20 cellular contexts compared by ENCODE assay signal in the genomic region with DNA sequence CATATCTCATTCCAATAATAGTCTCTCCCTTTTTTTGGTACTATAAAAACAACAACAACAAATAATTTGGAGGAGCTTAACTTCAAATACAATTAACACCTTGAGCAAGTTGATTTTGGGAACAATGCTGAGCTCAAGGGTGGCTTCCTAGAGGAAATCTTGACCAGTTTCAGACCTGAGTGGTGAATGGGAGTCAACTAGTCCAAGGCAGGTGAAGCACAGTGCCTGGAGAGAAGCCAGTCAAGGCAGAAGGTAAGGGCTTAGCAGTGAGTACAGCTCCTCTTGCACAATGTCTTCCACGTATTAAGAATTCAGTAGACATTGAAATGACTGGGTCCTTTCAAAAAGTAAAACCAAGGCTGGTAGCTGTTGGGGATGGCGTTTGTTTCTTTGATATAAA.
DNase-seq lines count a peak whose midpoint lies in the region; ATAC-seq, FAIRE-seq and TF ChIP-seq lines count a peak whose summit lies in the region.
"Had no signal": no experiment of that assay in that cellular context is flagged by ENCODE, and none has a peak within 500 bp of the region (broad histone marks: within the 10 kb centered on the region; RNA-seq: fewer than 3 reads in every experiment).

No MANE protein-coding gene starts in this region.

- no peak overlapping the region for H3K18ac ChIP-seq in H1 (ENCODE audit: extremely low read depth, low read length)

- H4K20me1 ChIP-seq in H1 (replicated peaks in 1 of 2; ENCODE audit: control insufficient read depth in 1 of 2, insufficient read depth in 2 of 2, low read length in 2 of 2) (no peaks in the 10 kb centered on the region), keratinocyte (ENCODE audit: control insufficient read depth, extremely low read depth, insufficient read depth, low read length) (no peaks in the 10 kb centered on the region)

- no peak for TF ChIP-seq POLR2A in H1 (IDR thresholded peaks at IDR 0.05; ENCODE audit: control extremely low read depth in 1 of 2, low read depth in 2 of 2, low read length in 2 of 2)

- H2BK12ac ChIP-seq in H1 (ENCODE audit: low read depth, low read length) = no peak overlapping the region

- no peak overlapping the region for H2BK15ac ChIP-seq in H1 (ENCODE audit: low read length)

- no peak overlapping the region for H2BK20ac ChIP-seq in H1 (ENCODE audit: low read length)

- H3K9ac ChIP-seq in H1 (replicated peaks in 1 of 4; ENCODE audit: extremely low read depth in 1 of 4, low read depth in 3 of 4, low read length in 3 of 4) (no peak overlapping the region), keratinocyte (ENCODE audit: control insufficient read depth, extremely low read depth, insufficient read depth, low read length) (no peak overlapping the region)
- H3K9ac ChIP-seq: KMS-11 had no signal

- no peak for TF ChIP-seq CTCF in WTC11 (IDR thresholded peaks at IDR 0.05)
- TF ChIP-seq CTCF in H1 (IDR thresholded peaks at IDR 0.05; ENCODE audit: control extremely low read depth in 1 of 3, insufficient read depth in 1 of 3, low read depth in 1 of 3, low read length in 3 of 3) = no peak
- no peak for TF ChIP-seq CTCF in keratinocyte (optimal IDR thresholded peaks at IDR 0.05 in 1 of 3, IDR thresholded peaks at IDR 0.05 in 1 of 3, conservative IDR thresholded peaks at IDR 0.05 in 1 of 3; ENCODE audit: extremely low read depth in 1 of 3, insufficient read depth in 2 of 3, low read length in 3 of 3)

- no peak overlapping the region for H3K14ac ChIP-seq in H1 (ENCODE audit: insufficient read length)

- CTCF ChIA-PET in WTC11 (lab: Charles Lee) = interaction anchor here (3.0 kb wide), 1 partner anchor 58 kb away, joined by 7 read pairs; no protein-coding TSS in a partner anchor
- CTCF ChIA-PET in H1 (lab: Charles Lee; ENCODE audit: partially characterized antibody) = interaction anchor here (0.8 to 1.2 kb wide), 3 partner anchors 26 to 58 kb away, joined by 3 to 4 read pairs (median 4); no protein-coding TSS in a partner anchor

- H3K4me2 ChIP-seq in H1 (ENCODE audit: insufficient read depth in 1 of 2, low read depth in 2 of 2, low read length in 2 of 2) = no peak overlapping the region
- no peak overlapping the region for H3K4me2 ChIP-seq in keratinocyte (ENCODE audit: control insufficient read depth, extremely low read depth, insufficient read depth, low read depth, low read length)
- H3K4me2 ChIP-seq: KMS-11 had no signal

- no peak for TF ChIP-seq EP300 in H1 (IDR thresholded peaks at IDR 0.05; ENCODE audit: borderline replicate concordance in 1 of 2, low read depth in 2 of 2, low read length in 2 of 2)

- H3K27ac ChIP-seq in H1 (ENCODE audit: low read depth, low read length) (no peak overlapping the region), keratinocyte (ENCODE audit: control insufficient read depth, insufficient read depth, low read length) (no peak overlapping the region)
- H3K27ac ChIP-seq: KMS-11 had no signal

- H3K79me2 ChIP-seq in H1 (ENCODE audit: control insufficient read depth in 1 of 2, insufficient read depth in 2 of 2, low read length in 2 of 2) (no peaks in the 10 kb centered on the region), keratinocyte (ENCODE audit: control insufficient read depth, insufficient read depth, low read length) (no peaks in the 10 kb centered on the region)

- intact Hi-C loops in left colon (cut with DNase I, micrococcal nuclease) = no loop called here

- H3K4me3 Mint-ChIP-seq in WTC11 = no peak overlapping the region
- H3K4me3 Mint-ChIP-seq: CD4-positive, CD25-positive, alpha-beta regulatory T cell had no signal

- peaks cover 10% of the 10 kb centered on the region for H3K9me3 Mint-ChIP-seq in WTC11
- H3K9me3 Mint-ChIP-seq: CD4-positive, CD25-positive, alpha-beta regulatory T cell had no signal

- H3K56ac ChIP-seq in H1 (replicated peaks; ENCODE audit: insufficient read length, low read depth, low read length) = no peak overlapping the region

- no peak overlapping the region for H4K91ac ChIP-seq in H1 (replicated peaks; ENCODE audit: insufficient read length, low read length)

- no peaks in the 10 kb centered on the region for H3K27me3 ChIP-seq in H1 (replicated peaks in 1 of 4; ENCODE audit: control insufficient read depth in 3 of 4, extremely low read depth in 1 of 4, insufficient read depth in 3 of 4, low read length in 3 of 4)
- H3K27me3 ChIP-seq in keratinocyte (ENCODE audit: control insufficient read depth, extremely low read depth, insufficient read depth, low read length) = no peaks in the 10 kb centered on the region

- POLR2A ChIA-PET in WTC11 (lab: Charles Lee) = no interaction called here
- POLR2A ChIA-PET in H1 (lab: Charles Lee; ENCODE audit: partially characterized antibody) = no interaction called here

- H3K4me1 ChIP-seq in H1 (replicated peaks in 1 of 4; ENCODE audit: control insufficient read depth in 3 of 4, insufficient read depth in 4 of 4, low read length in 3 of 4) = peaks cover 0 to 3% (median 1%) of the 10 kb centered on the region in 4 experiments; a peak in 2 of 7 replicates
- peaks cover 13% of the 10 kb centered on the region for H3K4me1 ChIP-seq in keratinocyte (ENCODE audit: control insufficient read depth, extremely low read depth, insufficient read depth, low read length)

- H3K9me3 ChIP-seq in H1 (ENCODE audit: insufficient read depth in 2 of 2, low read depth in 1 of 2, low read length in 1 of 2) (no peaks in the 10 kb centered on the region; a peak in 1 of 4 replicates), keratinocyte (ENCODE audit: control insufficient read depth, low read depth, low read length) (no peaks in the 10 kb centered on the region)

- H2BK5ac ChIP-seq in H1 (ENCODE audit: low read depth, low read length) = no peak overlapping the region

- no peak overlapping the region for H3K4ac ChIP-seq in H1 (replicated peaks; ENCODE audit: insufficient read length, low read depth, low read length)

- H3K4me1 Mint-ChIP-seq in WTC11 = peaks cover 9% of the 10 kb centered on the region
- H3K4me1 Mint-ChIP-seq: CD4-positive, CD25-positive, alpha-beta regulatory T cell had no signal

- no peak overlapping the region for H2AK5ac ChIP-seq in H1 (ENCODE audit: low read depth, low read length)

- H3K27ac Mint-ChIP-seq in WTC11 = no peak overlapping the region
- H3K27ac Mint-ChIP-seq: CD4-positive, CD25-positive, alpha-beta regulatory T cell had no signal

- H3K36me3 Mint-ChIP-seq in WTC11 = no peaks in the 10 kb centered on the region
- H3K36me3 Mint-ChIP-seq: CD4-positive, CD25-positive, alpha-beta regulatory T cell had no signal

- no peak overlapping the region for H2BK120ac ChIP-seq in H1 (replicated peaks; ENCODE audit: low read depth, low read length)

- dilution Hi-C loops in keratinocyte (cut with MboI; ENCODE audit: extremely low pct_ligation_motif_present, low sequenced_read_pairs) = no loop called here

- no peaks in the 10 kb centered on the region for H3K79me1 ChIP-seq in H1 (ENCODE audit: low read depth, low read length)

- H3K36me3 ChIP-seq in H1 (ENCODE audit: control insufficient read depth in 2 of 4, insufficient read depth in 4 of 4, low read length in 3 of 4) (no peaks in the 10 kb centered on the region), keratinocyte (ENCODE audit: control insufficient read depth in 2 of 2, extremely low read depth in 1 of 2, insufficient read depth in 2 of 2, low read length in 2 of 2) (no peaks in the 10 kb centered on the region)

- no peaks in the 10 kb centered on the region for H3K9me1 ChIP-seq in keratinocyte (ENCODE audit: control insufficient read depth, extremely low read depth, insufficient read depth, low read length)

- peak; percentile 64; the same call in 1 of the 2 replicates for ATAC-seq in WTC11
- ATAC-seq in GM19328 (IDR thresholded peaks at IDR 0.05; ENCODE audit: unreplicated experiment) = no peak
- no peak for ATAC-seq in left colon
- no peak for ATAC-seq in GM18873 (IDR thresholded peaks at IDR 0.05; ENCODE audit: low FRiP score, unreplicated experiment)
- ATAC-seq: HCT116 had no signal

- TF ChIP-seq RAD21 in H1 (IDR thresholded peaks at IDR 0.05 in 1 of 2, conservative IDR thresholded peaks at IDR 0.05 in 1 of 2; ENCODE audit: low read depth in 2 of 2, low read length in 2 of 2) = no peak

- H3K23ac ChIP-seq in H1 (ENCODE audit: insufficient read length) = no peak overlapping the region

- 74% methylated on average over 2 of the region's 2 CpGs; no CpG with 5 or more reads in 1 of the 2 experiments for WGBS in H1 (ENCODE audit: extremely low coverage in 1 of 2, insufficient coverage in 1 of 2, insufficient read length in 1 of 2, insufficient replicate concordance in 2 of 2, low coverage in 1 of 2, low lambda C conversion rate in 2 of 2, missing lambda C conversion rate in 1 of 2), 2 experiments

- H3K4me3 ChIP-seq in H1 (ENCODE audit: extremely low read depth in 1 of 4, insufficient read depth in 2 of 4, low read depth in 3 of 4, low read length in 4 of 4) (no peak overlapping the region), keratinocyte (ENCODE audit: control insufficient read depth in 2 of 3, extremely low read depth in 1 of 3, insufficient read depth in 2 of 3, low read depth in 1 of 3, low read length in 3 of 3) (no peak overlapping the region)

- DNase-seq in WTC11 (ENCODE audit: low spot score) = no peak
- no peak for DNase-seq in H1 (ENCODE audit: low read depth in 1 of 2, low spot score in 2 of 2)
- DNase-seq in keratinocyte (ENCODE audit: low read depth, low spot score) = no peak
- DNase-seq in left colon = no peak
- DNase-seq in activated CD8-positive, alpha-beta memory T cell treated with anti-CD3 and anti-CD28 coated beads, Interleukin-2, amount 50 U/mL, for 48 hours = no peak
- DNase-seq: CD4-positive, CD25-positive, alpha-beta regulatory T cell; DMS79 treated with DMSO at 0.1 percent for 48 hours; GOT3; MV-4-11; NCI-H1105 treated with DMSO at 0.1 percent for 48 hours; NCI-H2029 treated with DMSO at 0.1 percent for 48 hours; NCI-H345; NCI-H524; NCI-H774 had no signal

- H4K8ac ChIP-seq in H1 (ENCODE audit: extremely low read depth, insufficient read depth, low read length) = no peak overlapping the region

- peak overlapping the region; percentile 72 for H2AFZ ChIP-seq in H1 (ENCODE audit: low read length)
- H2AFZ ChIP-seq in keratinocyte (ENCODE audit: control insufficient read depth, low read length) = peak overlapping the region; percentile 14

- H3K27me3 Mint-ChIP-seq in WTC11 (ENCODE audit: low read depth) = no peaks in the 10 kb centered on the region; the same call in 1 of the 2 replicates

- no peak overlapping the region for H4K5ac ChIP-seq in H1 (ENCODE audit: insufficient read length, low read depth, low read length)

- no peaks in the 10 kb centered on the region for H3K23me2 ChIP-seq in H1 (ENCODE audit: low read depth, low read length)

- FAIRE-seq in H1 (lab: Jason Lieb, UNC) = peak; percentile 45
- FAIRE-seq in keratinocyte (lab: Jason Lieb, UNC) = no peak
- FAIRE-seq: HTR-8/SVneo, RCC 7860 had no signal

TF ChIP-seq in WTC11, 78 proteins besides CTCF, POLR2A, EP300 and RAD21:
- no peak for TF ChIP-seq FOXK1 (CRISPR knock-in tag; IDR thresholded peaks at IDR 0.05)
TF ChIP-seq in WTC11: peak in this region for 0.

TF ChIP-seq in H1, 55 proteins besides CTCF, POLR2A, EP300 and RAD21:
- TF ChIP-seq RNF2 (IDR thresholded peaks at IDR 0.05; ENCODE audit: borderline replicate concordance, low read depth, low read length, missing control alignments, poor library complexity, severe bottlenecking) (no peak), FOSL1 (IDR thresholded peaks at IDR 0.05; ENCODE audit: insufficient read depth, low read depth, low read length) (no peak), RBBP5 (IDR thresholded peaks at IDR 0.05; ENCODE audit: borderline replicate concordance, low read depth, low read length) (no peak)
TF ChIP-seq in H1: peak in this region for 0.
